ENCODE assay signal across 8 cellular contexts in the genomic region with DNA sequence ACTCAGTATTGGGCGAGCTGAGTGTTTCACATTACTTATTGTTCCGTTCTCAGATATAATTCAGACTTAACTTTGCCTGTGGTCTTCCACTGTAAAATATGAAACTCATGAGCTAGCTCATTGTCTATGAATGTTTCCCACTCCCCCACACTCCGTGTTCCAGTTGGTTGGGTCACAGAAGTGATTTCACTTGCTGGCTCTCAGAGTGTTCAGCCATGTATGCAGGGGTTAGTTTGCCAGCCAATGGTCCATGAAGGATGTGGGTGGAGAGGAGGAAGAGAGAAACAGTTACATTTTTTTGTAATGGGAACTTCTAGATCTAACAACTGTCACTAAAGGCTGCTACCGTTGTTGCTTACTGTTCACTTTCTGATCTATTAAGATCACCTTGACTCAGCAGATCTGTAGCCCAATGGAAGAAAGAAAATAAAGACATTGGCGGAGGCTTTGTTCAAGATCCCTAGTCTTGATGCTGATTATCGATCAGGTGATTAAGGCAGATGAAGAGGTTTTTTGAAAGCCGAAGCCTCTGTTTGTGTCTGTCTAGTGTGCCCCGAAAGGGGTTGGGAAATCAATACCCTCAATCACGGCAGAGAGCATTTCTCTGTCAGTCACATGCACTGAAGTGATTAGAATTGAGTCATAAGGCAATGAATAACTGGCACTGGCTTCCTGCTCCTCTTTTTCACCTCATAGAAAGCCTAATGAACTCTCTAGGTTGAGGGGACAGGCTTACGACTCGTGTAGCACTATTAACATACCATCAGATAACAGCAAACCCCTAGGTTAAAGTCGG.
A peak's percentile ranks its signal among the peaks of the same experiment; 100 is the strongest.
DNase-seq lines count a peak whose midpoint lies in the region; ATAC-seq and TF ChIP-seq lines count a peak whose summit lies in the region.

No MANE protein-coding gene starts in this region.

- no peaks in the 10 kb centered on the region for H3K9me3 ChIP-seq in HUES64 (ENCODE audit: insufficient read depth, low read depth, low read length)
- no peaks in the 10 kb centered on the region for H3K9me3 ChIP-seq in Caco-2

- H3K4me3 Mint-ChIP-seq in Caco-2 (ENCODE audit: unreplicated experiment): no peak overlapping the region

- peaks cover 4% of the 10 kb centered on the region for H3K27me3 Mint-ChIP-seq in Caco-2 (ENCODE audit: insufficient read depth, unreplicated experiment)

- H3K27me3 ChIP-seq in HUES64 (ENCODE audit: insufficient read depth, low read length) (no peaks in the 10 kb centered on the region), Caco-2 (replicated peaks; ENCODE audit: control insufficient read depth, insufficient read depth, low read length) (no peaks in the 10 kb centered on the region)

- CTCF ChIA-PET in GM10248 (lab: Yijun Ruan, JAX) (interaction anchor here (1.3 to 1.4 kb wide), 2 partner anchors 14 to 24 kb away, joined by 3 to 4 read pairs; no protein-coding TSS in a partner anchor), Caco-2 (lab: Charles Lee) (no interaction called here)

- TF ChIP-seq CTCF in GM10248 (IDR thresholded peaks at IDR 0.05; ENCODE audit: control extremely low read depth, extremely low read depth, low read depth, missing control alignments) (no peak), Caco-2 (IDR thresholded peaks at IDR 0.05; ENCODE audit: insufficient read depth in 1 of 2, low read depth in 1 of 2, low read length in 1 of 2, severe bottlenecking in 1 of 2, unreplicated experiment in 1 of 2) (no peak)

- 88% methylated on average over 11 of the region's 12 CpGs for WGBS in HUES64

- H3K4me1 ChIP-seq in HUES64 (ENCODE audit: insufficient read depth, low read length) (peaks cover 33% of the 10 kb centered on the region; the same call in 1 of the 2 replicates), Caco-2 (no peaks in the 10 kb centered on the region)

- no peaks in the 10 kb centered on the region for H3K36me3 Mint-ChIP-seq in Caco-2 (ENCODE audit: insufficient read depth, unreplicated experiment)
- no peaks in the 10 kb centered on the region for H3K36me3 Mint-ChIP-seq in activated naive CD4-positive, alpha-beta T cell treated with anti-CD3 and anti-CD28 coated beads, Interleukin-2, amount 50 U/mL, for 72 hours

- H3K4me3 ChIP-seq in HUES64 (ENCODE audit: low read length) (no peak overlapping the region), Caco-2 (ENCODE audit: low read depth, low read length) (no peak overlapping the region)

- peak; percentile 99 for ATAC-seq in GM21717 (IDR thresholded peaks at IDR 0.05; ENCODE audit: unreplicated experiment)
- no peak for ATAC-seq in activated naive CD4-positive, alpha-beta T cell treated with anti-CD3 and anti-CD28 coated beads, Interleukin-2, amount 50 U/mL, for 72 hours

- H3K4me1 Mint-ChIP-seq in Caco-2 (ENCODE audit: low read depth, unreplicated experiment): no peaks in the 10 kb centered on the region

- H3K9me3 Mint-ChIP-seq in Caco-2 (ENCODE audit: unreplicated experiment): no peaks in the 10 kb centered on the region
- H3K9me3 Mint-ChIP-seq in activated naive CD4-positive, alpha-beta T cell treated with anti-CD3 and anti-CD28 coated beads, Interleukin-2, amount 50 U/mL, for 72 hours: peaks cover 3% of the 10 kb centered on the region in 2 donors

- H3K27ac Mint-ChIP-seq in Caco-2 (ENCODE audit: unreplicated experiment): no peak overlapping the region
- no peak overlapping the region for H3K27ac Mint-ChIP-seq in activated naive CD4-positive, alpha-beta T cell treated with anti-CD3 and anti-CD28 coated beads, Interleukin-2, amount 50 U/mL, for 72 hours

- peak overlapping the region; percentile 52; the same call in 1 of the 2 replicates for H3K27ac ChIP-seq in HUES64 (ENCODE audit: low read depth, low read length)

- intact Hi-C loops in Caco-2 (cut with micrococcal nuclease; ENCODE audit: unreplicated experiment): no loop called here

- peak; percentile 42 for DNase-seq in GM10248 (ENCODE audit: extremely low spot score)
- peak; percentile 99 for DNase-seq in kidney glomerular epithelial cell (lab: John Stamatoyannopoulos, UW)
- no peak for DNase-seq in Caco-2
- DNase-seq in NCI-H774 (lab: John Stamatoyannopoulos, UW): no peak
- no peak for DNase-seq in activated naive CD4-positive, alpha-beta T cell treated with anti-CD3 and anti-CD28 coated beads, Interleukin-2, amount 50 U/mL, for 72 hours (ENCODE audit: low spot score in 2 of 2)
- no peak for DNase-seq in activated gamma-delta T cell (lab: John Stamatoyannopoulos, UW)

- H3K36me3 ChIP-seq in HUES64 (ENCODE audit: insufficient read depth, low read length): no peaks in the 10 kb centered on the region
- H3K36me3 ChIP-seq in Caco-2 (ENCODE audit: control insufficient read depth, insufficient read depth, low read length): no peaks in the 10 kb centered on the region

- BruUV-seq in Caco-2 (replicated peaks; lab: Mats Ljungman, UMichigan): no TSS peak

- POLR2A ChIA-PET in GM10248 (lab: Yijun Ruan, JAX) (no interaction called here), Caco-2 (lab: Charles Lee) (no interaction called here)

- H3K9ac ChIP-seq in HUES64 (ENCODE audit: low read depth, low read length): no peak overlapping the region

Comparison
In these comparisons a context has a peak if more than half of its experiments do, and no peak if none do; other contexts are left out.
1. DNase-seq: peak in GM10248 (single experiment) and kidney glomerular epithelial cell (single experiment); none in Caco-2 (0 of 2), NCI-H774 (single experiment), activated naive CD4-positive, alpha-beta T cell treated with anti-CD3 and anti-CD28 coated beads, Interleukin-2, amount 50 U/mL, for 72 hours (0 of 2) and activated gamma-delta T cell (single experiment).